Comparison of ENCODE assay signal across 9 cellular contexts in genomic region chr15:66803182-66803729, GRCh38.
DNase-seq lines count a peak whose midpoint lies in the region; ATAC-seq and TF ChIP-seq lines count a peak whose summit lies in the region.
"Had no signal": no experiment of that assay in that cellular context is flagged by ENCODE, and none has a peak within 500 bp of the region (broad histone marks: within the 10 kb centered on the region; RNA-seq: fewer than 3 reads in every experiment).

No MANE protein-coding gene starts in this region.

- intact Hi-C loops in ascending aorta (cut with DNase I) = loop anchor here (1.0 to 2.0 kb wide), 2 partner anchors 28 to 39 kb away; no protein-coding TSS in a partner anchor
- intact Hi-C loops in right cardiac atrium (cut with DNase I) = no loop called here
- intact Hi-C loops in activated T-helper 2 cell treated with anti-CD3 and anti-CD28 coated beads, Interferon-gamma antibody, Interleukin-2, Interleukin-4, amounts not matched to agents 10 μg/mL and 5 μg/mL and 100 μg/mL, durations not matched to agents 14 hours and 24 hours and 36 hours (cut with micrococcal nuclease) = no loop called here

- peaks cover 15 to 29% of the 10 kb centered on the region in 2 donors for H3K4me1 ChIP-seq in ascending aorta
- H3K4me1 ChIP-seq in right cardiac atrium (ENCODE audit: control insufficient read depth, insufficient read depth, low read length) = peaks cover 18% of the 10 kb centered on the region

- H3K27me3 Mint-ChIP-seq in activated T-helper 2 cell treated with anti-CD3 and anti-CD28 coated beads, Interferon-gamma antibody, Interleukin-2, Interleukin-4, amounts not matched to agents 10 μg/mL and 5 μg/mL and 100 μg/mL, durations not matched to agents 14 hours and 24 hours and 36 hours (ENCODE audit: low read depth) = peaks cover 5% of the 10 kb centered on the region

- H3K4me3 Mint-ChIP-seq in activated T-helper 2 cell treated with anti-CD3 and anti-CD28 coated beads, Interferon-gamma antibody, Interleukin-2, Interleukin-4, amounts not matched to agents 10 μg/mL and 5 μg/mL and 100 μg/mL, durations not matched to agents 14 hours and 24 hours and 36 hours (ENCODE audit: low read depth) = no peak overlapping the region
- H3K4me3 Mint-ChIP-seq: stimulated activated naive CD8-positive, alpha-beta T cell treated with anti-CD3 and anti-CD28 coated beads, Interleukin-15, Interleukin-2, amounts not matched to agents 100 ng/mL and 50 ng/mL, for 24 hours had no signal

- DNase-seq in activated effector memory CD4-positive, alpha-beta T cell treated with anti-CD3 and anti-CD28 coated beads, Interleukin-2, amount 50 U/mL, for 16 hours = peak; percentile 46
- no peak for DNase-seq in activated effector memory CD4-positive, alpha-beta T cell treated with Interleukin-2 at 50 U/mL for 16 hours
- DNase-seq in ascending aorta (ENCODE audit: low spot score in 2 of 2) (peak; percentile 75 to 97), right cardiac atrium (peak; percentile 95 to 96 (median 96)), skeletal muscle cell (ENCODE audit: low read depth) (peak; percentile 93), T-helper 2 cell (no peak)
- DNase-seq in activated T-helper 2 cell treated with anti-CD3 and anti-CD28 coated beads, Interferon-gamma antibody, Interleukin-2, Interleukin-4, amounts not matched to agents 10 μg/mL and 5 μg/mL and 100 μg/mL, durations not matched to agents 14 hours and 24 hours and 36 hours (ENCODE audit: low spot score) = no peak
- no peak for DNase-seq in activated T-cell treated with anti-CD3 and anti-CD28 coated beads, Interleukin-2, amount 50 U/mL, for 1 hour

- no peaks in the 10 kb centered on the region for H3K9me3 Mint-ChIP-seq in activated T-helper 2 cell treated with anti-CD3 and anti-CD28 coated beads, Interferon-gamma antibody, Interleukin-2, Interleukin-4, amounts not matched to agents 10 μg/mL and 5 μg/mL and 100 μg/mL, durations not matched to agents 14 hours and 24 hours and 36 hours
- H3K9me3 Mint-ChIP-seq: stimulated activated naive CD8-positive, alpha-beta T cell treated with anti-CD3 and anti-CD28 coated beads, Interleukin-15, Interleukin-2, amounts not matched to agents 100 ng/mL and 50 ng/mL, for 24 hours had no signal

- H3K27ac Mint-ChIP-seq in activated T-helper 2 cell treated with anti-CD3 and anti-CD28 coated beads, Interferon-gamma antibody, Interleukin-2, Interleukin-4, amounts not matched to agents 10 μg/mL and 5 μg/mL and 100 μg/mL, durations not matched to agents 14 hours and 24 hours and 36 hours = no peak overlapping the region
- H3K27ac Mint-ChIP-seq: stimulated activated naive CD8-positive, alpha-beta T cell treated with anti-CD3 and anti-CD28 coated beads, Interleukin-15, Interleukin-2, amounts not matched to agents 100 ng/mL and 50 ng/mL, for 24 hours had no signal

- no peaks in the 10 kb centered on the region for H3K36me3 Mint-ChIP-seq in activated T-helper 2 cell treated with anti-CD3 and anti-CD28 coated beads, Interferon-gamma antibody, Interleukin-2, Interleukin-4, amounts not matched to agents 10 μg/mL and 5 μg/mL and 100 μg/mL, durations not matched to agents 14 hours and 24 hours and 36 hours (ENCODE audit: low read depth)

- H3K9me3 ChIP-seq in ascending aorta (no peaks in the 10 kb centered on the region), right cardiac atrium (ENCODE audit: control insufficient read depth, low read length) (no peaks in the 10 kb centered on the region)

- peak; percentile 97 to 99 for ATAC-seq in right cardiac atrium

- H3K4me3 ChIP-seq in ascending aorta (no peak overlapping the region), right cardiac atrium (ENCODE audit: low read length) (no peak overlapping the region), skeletal muscle cell (ENCODE audit: low read depth, low read length) (no peak overlapping the region)

- H3K27me3 ChIP-seq in ascending aorta = no peaks in the 10 kb centered on the region
- no peaks in the 10 kb centered on the region for H3K27me3 ChIP-seq in right cardiac atrium (ENCODE audit: control insufficient read depth, insufficient read depth)

- H3K36me3 ChIP-seq in ascending aorta = no peaks in the 10 kb centered on the region

- TF ChIP-seq CTCF in ascending aorta (IDR thresholded peaks at IDR 0.05) = no peak

- H3K27ac ChIP-seq in ascending aorta (peak overlapping the region; percentile 83 to 94), right cardiac atrium (ENCODE audit: low read length) (peak overlapping the region; percentile 90)

- H3K4me1 Mint-ChIP-seq in activated T-helper 2 cell treated with anti-CD3 and anti-CD28 coated beads, Interferon-gamma antibody, Interleukin-2, Interleukin-4, amounts not matched to agents 10 μg/mL and 5 μg/mL and 100 μg/mL, durations not matched to agents 14 hours and 24 hours and 36 hours (ENCODE audit: low read depth) = no peaks in the 10 kb centered on the region

- 12% methylated on average over 12 of the region's 12 CpGs for WGBS in right cardiac atrium

Comparison
In these comparisons a context has a peak if more than half of its experiments do, and no peak if none do; other contexts are left out.
1. DNase-seq: peak in activated effector memory CD4-positive, alpha-beta T cell treated with anti-CD3 and anti-CD28 coated beads, Interleukin-2, amount 50 U/mL, for 16 hours (single experiment), ascending aorta (2 of 2), right cardiac atrium (3 of 3) and skeletal muscle cell (single experiment); none in activated effector memory CD4-positive, alpha-beta T cell treated with Interleukin-2 at 50 U/mL for 16 hours (single experiment), activated T-helper 2 cell treated with anti-CD3 and anti-CD28 coated beads, Interferon-gamma antibody, Interleukin-2, Interleukin-4, amounts not matched to agents 10 μg/mL and 5 μg/mL and 100 μg/mL, durations not matched to agents 14 hours and 24 hours and 36 hours (single experiment), T-helper 2 cell (0 of 5) and activated T-cell treated with anti-CD3 and anti-CD28 coated beads, Interleukin-2, amount 50 U/mL, for 1 hour (single experiment).